18 cellular contexts compared by ENCODE assay signal in genomic region chr6:127920804-127921203, GRCh38. TPM values are rescaled to one million over a fixed set of nuclear protein-coding genes. Genes with fewer than 3 reads are reported as not detected.
"Had no signal": no experiment of that assay in that cellular context is flagged by ENCODE, and none has a peak within 500 bp of the region (broad histone marks: within the 10 kb centered on the region; RNA-seq: fewer than 3 reads in every experiment).

No MANE protein-coding gene starts in this region.

- H3K9ac ChIP-seq: neural progenitor cell had no signal

- H3K27ac ChIP-seq: left lung, neural progenitor cell, psoas muscle, skin epidermis, stomach had no signal

- H3K27me3 ChIP-seq: left lung, neural progenitor cell, stomach had no signal

- H2AFZ ChIP-seq: neural progenitor cell had no signal

- H3K4me3 Mint-ChIP-seq: activated T-helper 1 cell treated with anti-CD3 and anti-CD28 coated beads, Interleukin-12 subunit alpha, Interleukin-12 subunit beta, Interleukin-2, Interleukin-4 antibody, amounts not matched to agents 30 ng/mL and 10 ng/mL and 1 ng/mL, durations not matched to agents 14 hours and 24 hours and 36 hours; brain; neural progenitor cell; type B pancreatic cell had no signal

- H3K4me2 ChIP-seq: neural progenitor cell had no signal

- H3K4me1 ChIP-seq: left lung, neural progenitor cell, psoas muscle, stomach had no signal

- H3K4me3 ChIP-seq: left lung, neural progenitor cell, psoas muscle, skin epidermis, stomach had no signal

- DNase-seq: activated CD4-positive, alpha-beta T cell treated with anti-CD3 and anti-CD28 coated beads, Interleukin-2, amount 50 U/mL, for 1 hour; activated CD8-positive, alpha-beta memory T cell treated with anti-CD3 and anti-CD28 coated beads, Interleukin-2, amount 50 U/mL, for 4 hours; caudate nucleus; kidney; left lung; mammary epithelial cell; psoas muscle; stomach; SW 1271 had no signal

- H3K9me3 ChIP-seq: psoas muscle had no signal

- H3K27me3 Mint-ChIP-seq: brain had no signal

- H3K36me3 ChIP-seq: left lung, neural progenitor cell, stomach had no signal

- H3K4me1 Mint-ChIP-seq: brain, neural progenitor cell had no signal

- H3K27ac Mint-ChIP-seq: activated T-helper 1 cell treated with anti-CD3 and anti-CD28 coated beads, Interleukin-12 subunit alpha, Interleukin-12 subunit beta, Interleukin-2, Interleukin-4 antibody, amounts not matched to agents 30 ng/mL and 10 ng/mL and 1 ng/mL, durations not matched to agents 14 hours and 24 hours and 36 hours; brain; neural progenitor cell; type B pancreatic cell had no signal

- ATAC-seq: left lung, psoas muscle, right cardiac atrium had no signal

- H3K36me3 Mint-ChIP-seq: brain, neural progenitor cell, type B pancreatic cell had no signal

RNA-seq across cellular contexts. Expression of gene THEMIS, which starts 19.9 kb away (rescaled TPM):
- total RNA-seq: epithelial cell of proximal tubule, mammary epithelial cell, myocyte, osteocyte had no signal
- polyA plus RNA-seq: mammary epithelial cell, right cardiac atrium had no signal
